8 cellular contexts compared by ENCODE assay signal in genomic region chr22:20319041-20319744, GRCh38. TPM values are rescaled to one million over a fixed set of nuclear protein-coding genes. Genes with fewer than 3 reads are reported as not detected.
A peak's percentile ranks its signal among the peaks of the same experiment; 100 is the strongest.
DNase-seq lines count a peak whose midpoint lies in the region; ATAC-seq and TF ChIP-seq lines count a peak whose summit lies in the region.

No MANE protein-coding gene starts in this region.

- peaks cover 51% of the 10 kb centered on the region for H3K4me1 ChIP-seq in CD8-positive, alpha-beta T cell (ENCODE audit: insufficient read depth, low read length)
- peaks cover 50% of the 10 kb centered on the region for H3K4me1 ChIP-seq in suprapubic skin

- CTCF ChIA-PET in CD8-positive, alpha-beta T cell (lab: Charles Lee) = interaction anchor here (1.2 kb wide), 1 partner anchor 81 kb away, joined by 4 read pairs; no protein-coding TSS in a partner anchor

- POLR2A ChIA-PET in CD8-positive, alpha-beta T cell (lab: Charles Lee) = interaction anchor here (0.7 to 1.0 kb wide), 2 partner anchors 176 to 248 kb away, joined by 3 to 4 read pairs; no protein-coding TSS in a partner anchor

- H3K9me3 Mint-ChIP-seq in CD8-positive, alpha-beta T cell = no peaks in the 10 kb centered on the region

- DNase-seq in CD8-positive, alpha-beta T cell = peak in 1 of 7 experiments; percentile 24
- DNase-seq in NAMALWA (ENCODE audit: low spot score) (peak; percentile 29), caudate nucleus (lab: John Stamatoyannopoulos, UW) (peak in 33 of 61 donors; percentile 8 to 79 (median 51)), left kidney (ENCODE audit: low read depth, low spot score) (peak; percentile 62), suprapubic skin (ENCODE audit: low spot score in 2 of 2) (peak; percentile 46 to 62), NK-92 (lab: John Stamatoyannopoulos, UW; ENCODE audit: unreplicated experiment) (no peak), NCI-H1048 (lab: John Stamatoyannopoulos, UW) (no peak)

- peak overlapping the region; percentile 70 for H3K27ac ChIP-seq in CD8-positive, alpha-beta T cell (ENCODE audit: low read depth, low read length)
- H3K27ac ChIP-seq in caudate nucleus (ENCODE audit: low read depth, low read length) = peak overlapping the region; percentile 70
- no peak overlapping the region for H3K27ac ChIP-seq in suprapubic skin

- H3K4me1 Mint-ChIP-seq in CD8-positive, alpha-beta T cell (ENCODE audit: low read depth) = peaks cover 59% of the 10 kb centered on the region

- peak overlapping the region; percentile 87 for H3K27ac Mint-ChIP-seq in CD8-positive, alpha-beta T cell

- no peaks in the 10 kb centered on the region for H3K9me3 ChIP-seq in CD8-positive, alpha-beta T cell (ENCODE audit: low read length)
- H3K9me3 ChIP-seq in suprapubic skin = no peaks in the 10 kb centered on the region

- peak overlapping the region; percentile 97 for H3K4me3 ChIP-seq in CD8-positive, alpha-beta T cell (ENCODE audit: low read depth, low read length)
- H3K4me3 ChIP-seq in suprapubic skin = peak overlapping the region; percentile 95

- ATAC-seq in CD8-positive, alpha-beta T cell = no peak
- ATAC-seq in GM21447 (IDR thresholded peaks at IDR 0.05; ENCODE audit: unreplicated experiment) = peak; percentile 19

- peaks cover 5% of the 10 kb centered on the region for H3K36me3 Mint-ChIP-seq in CD8-positive, alpha-beta T cell

- WGBS in suprapubic skin = 3% methylated on average over 29 of the region's 32 CpGs

- H3K36me3 ChIP-seq in CD8-positive, alpha-beta T cell (ENCODE audit: insufficient read depth, low read length) = no peaks in the 10 kb centered on the region
- peaks cover 9% of the 10 kb centered on the region for H3K36me3 ChIP-seq in suprapubic skin

- no peak for TF ChIP-seq EP300 in suprapubic skin (IDR thresholded peaks at IDR 0.05)

- TF ChIP-seq POLR2A in suprapubic skin (IDR thresholded peaks at IDR 0.05) = no peak

- H3K27me3 ChIP-seq in CD8-positive, alpha-beta T cell (ENCODE audit: insufficient read depth, low read length) = no peaks in the 10 kb centered on the region
- H3K27me3 ChIP-seq in suprapubic skin = no peaks in the 10 kb centered on the region

- intact Hi-C loops in CD8-positive, alpha-beta T cell (cut with DNase I, micrococcal nuclease) = loop anchor here in 1 of 2 experiments (2.0 to 5.0 kb wide), 2 partner anchors 76 to 383 kb away; partner anchors contain the start of gene ZNF74

- no peak for TF ChIP-seq CTCF in CD8-positive, alpha-beta T cell (IDR thresholded peaks at IDR 0.05)
- no peak for TF ChIP-seq CTCF in suprapubic skin (IDR thresholded peaks at IDR 0.05)

- H3K4me3 Mint-ChIP-seq in CD8-positive, alpha-beta T cell = peak overlapping the region; percentile 90

- no peaks in the 10 kb centered on the region for H3K27me3 Mint-ChIP-seq in CD8-positive, alpha-beta T cell (ENCODE audit: low read depth)

RNA-seq across cellular contexts. Expression of gene DGCR6L, which starts 0.7 kb away (rescaled TPM):
- total RNA-seq in CD8-positive, alpha-beta T cell = 10 to 100 TPM; 29.8 to 32.9 TPM
- 10 to 100 TPM; 45.9 to 75.2 (median 63.0) TPM for total RNA-seq in suprapubic skin

RNA-seq across cellular contexts. Expression of gene RTN4R, which starts 51.1 kb away (rescaled TPM):
- total RNA-seq in CD8-positive, alpha-beta T cell = 1 to 10 TPM; 1.1 to 1.2 TPM
- total RNA-seq in suprapubic skin = 10 to 100 TPM in 1 of 4 donors, 1 to 10 TPM in 3; 5.0 to 12.2 (median 9.2) TPM

Comparison
In these comparisons a context has a peak if more than half of its experiments do, and no peak if none do; other contexts are left out.
1. DNase-seq: peak in NAMALWA (single experiment), caudate nucleus (33 of 61), left kidney (single experiment) and suprapubic skin (2 of 2); none in NK-92 (single experiment) and NCI-H1048 (single experiment).